Comparison of ENCODE assay signal across 10 cellular contexts in genomic region chr1:41045740-41046139, GRCh38. TPM values are rescaled to one million over a fixed set of nuclear protein-coding genes. Genes with fewer than 3 reads are reported as not detected.
DNase-seq lines count a peak whose midpoint lies in the region; ATAC-seq, FAIRE-seq and TF ChIP-seq lines count a peak whose summit lies in the region.
"Had no signal": no experiment of that assay in that cellular context is flagged by ENCODE, and none has a peak within 500 bp of the region (broad histone marks: within the 10 kb centered on the region; RNA-seq: fewer than 3 reads in every experiment).

No MANE protein-coding gene starts in this region.

- FAIRE-seq in keratinocyte (lab: Jason Lieb, UNC): peak; percentile 98
- FAIRE-seq in small intestine (lab: Jason Lieb, UNC): no peak
- FAIRE-seq: islet of Langerhans had no signal

- peaks cover 4% of the 10 kb centered on the region; the same call in 1 of the 2 replicates for H3K36me3 ChIP-seq in GM23248 (ENCODE audit: low read depth)
- H3K36me3 ChIP-seq in keratinocyte (ENCODE audit: control insufficient read depth in 2 of 2, extremely low read depth in 1 of 2, insufficient read depth in 2 of 2, low read length in 2 of 2): peaks cover 1 to 8% of the 10 kb centered on the region in 2 experiments
- peaks cover 2 to 4% of the 10 kb centered on the region in 2 donors for H3K36me3 ChIP-seq in small intestine (ENCODE audit: control insufficient read depth in 2 of 2, insufficient read depth in 2 of 2, low read length in 2 of 2)

- H3K4me2 ChIP-seq in GM23248 (ENCODE audit: unreplicated experiment) (no peak overlapping the region), keratinocyte (ENCODE audit: control insufficient read depth, extremely low read depth, insufficient read depth, low read depth, low read length) (peak overlapping the region; percentile 50)

- H3K4me3 ChIP-seq in GM23248 (no peak overlapping the region), keratinocyte (ENCODE audit: control insufficient read depth in 2 of 3, extremely low read depth in 1 of 3, insufficient read depth in 2 of 3, low read depth in 1 of 3, low read length in 3 of 3) (peak overlapping the region in 2 of 3 experiments; percentile 18 to 39), small intestine (ENCODE audit: low read depth in 1 of 2, low read length in 2 of 2) (no peak overlapping the region)

- H3K4me1 Mint-ChIP-seq in chondrocyte (ENCODE audit: low read depth): peaks cover 33% of the 10 kb centered on the region

- H3K4me1 ChIP-seq in GM23248 (ENCODE audit: insufficient read depth): no peaks in the 10 kb centered on the region
- peaks cover 33% of the 10 kb centered on the region for H3K4me1 ChIP-seq in keratinocyte (ENCODE audit: control insufficient read depth, extremely low read depth, insufficient read depth, low read length)
- peaks cover 0 to 13% of the 10 kb centered on the region in 2 donors for H3K4me1 ChIP-seq in small intestine (ENCODE audit: control insufficient read depth in 2 of 2, insufficient read depth in 1 of 2, low read depth in 1 of 2, low read length in 1 of 2)

- TF ChIP-seq CTCF in chondrocyte (IDR thresholded peaks at IDR 0.05): no peak
- no peak for TF ChIP-seq CTCF in keratinocyte (optimal IDR thresholded peaks at IDR 0.05 in 1 of 3, IDR thresholded peaks at IDR 0.05 in 1 of 3, conservative IDR thresholded peaks at IDR 0.05 in 1 of 3; ENCODE audit: extremely low read depth in 1 of 3, insufficient read depth in 2 of 3, low read length in 3 of 3)

- H3K4me3 Mint-ChIP-seq in chondrocyte (ENCODE audit: unreplicated experiment): no peak overlapping the region
- H3K4me3 Mint-ChIP-seq: activated CD4-positive, alpha-beta T cell treated with anti-CD3 and anti-CD28 coated beads, Interleukin-2, amount 10 ng/mL, durations not matched to agents 24 days and 14 days had no signal

- no peaks in the 10 kb centered on the region for H3K9me1 ChIP-seq in keratinocyte (ENCODE audit: control insufficient read depth, extremely low read depth, insufficient read depth, low read length)

- H3K27me3 Mint-ChIP-seq in chondrocyte (ENCODE audit: low read depth): no peaks in the 10 kb centered on the region
- H3K27me3 Mint-ChIP-seq: activated CD4-positive, alpha-beta T cell treated with anti-CD3 and anti-CD28 coated beads, Interleukin-2, amount 10 ng/mL, durations not matched to agents 24 days and 14 days had no signal

- no peak overlapping the region; the same call in 1 of the 2 replicates for H3K9ac ChIP-seq in GM23248
- H3K9ac ChIP-seq in keratinocyte (ENCODE audit: control insufficient read depth, extremely low read depth, insufficient read depth, low read length): peak overlapping the region; percentile 4

- dilution Hi-C loops in keratinocyte (cut with MboI; ENCODE audit: extremely low pct_ligation_motif_present, low sequenced_read_pairs): no loop called here

- peak overlapping the region; percentile 94 for H3K27ac Mint-ChIP-seq in chondrocyte (ENCODE audit: unreplicated experiment)
- H3K27ac Mint-ChIP-seq: activated CD4-positive, alpha-beta T cell treated with anti-CD3 and anti-CD28 coated beads, Interleukin-2, amount 10 ng/mL, durations not matched to agents 24 days and 14 days had no signal

- DNase-seq in GM23248: peak; percentile 62
- no peak for DNase-seq in chondrocyte (ENCODE audit: low spot score)
- DNase-seq in keratinocyte (ENCODE audit: low read depth, low spot score): peak; percentile 72
- DNase-seq in small intestine: peak; percentile 61
- no peak for DNase-seq in mesenteric fat pad (ENCODE audit: low spot score)
- DNase-seq: activated CD4-positive, alpha-beta T cell treated with anti-CD3 and anti-CD28 coated beads, Interleukin-2, amount 10 ng/mL, durations not matched to agents 24 days and 14 days had no signal

- H3K27me3 ChIP-seq in GM23248 (replicated peaks; ENCODE audit: insufficient read depth): no peaks in the 10 kb centered on the region
- H3K27me3 ChIP-seq in keratinocyte (ENCODE audit: control insufficient read depth, extremely low read depth, insufficient read depth, low read length): no peaks in the 10 kb centered on the region
- H3K27me3 ChIP-seq in small intestine (ENCODE audit: control insufficient read depth in 2 of 2, insufficient read depth in 2 of 2, low read length in 2 of 2): no peaks in the 10 kb centered on the region

- 0 out of 2 replicates have a peak overlapping the region, but pooled peaks have one; percentile 15 for H3K27ac ChIP-seq in GM23248
- H3K27ac ChIP-seq in keratinocyte (ENCODE audit: control insufficient read depth, insufficient read depth, low read length): peak overlapping the region; percentile 50
- peak overlapping the region in 1 of 2 donors; percentile 60 for H3K27ac ChIP-seq in small intestine (ENCODE audit: low read depth in 1 of 2, low read length in 1 of 2)

- H4K20me1 ChIP-seq in GM23248 (ENCODE audit: insufficient read depth) (no peaks in the 10 kb centered on the region), keratinocyte (ENCODE audit: control insufficient read depth, extremely low read depth, insufficient read depth, low read length) (no peaks in the 10 kb centered on the region)

- H3K9me3 Mint-ChIP-seq in chondrocyte (ENCODE audit: low read depth): no peaks in the 10 kb centered on the region
- H3K9me3 Mint-ChIP-seq: activated CD4-positive, alpha-beta T cell treated with anti-CD3 and anti-CD28 coated beads, Interleukin-2, amount 10 ng/mL, durations not matched to agents 24 days and 14 days had no signal

- no peaks in the 10 kb centered on the region for H3K9me3 ChIP-seq in GM23248 (ENCODE audit: low read depth)
- no peaks in the 10 kb centered on the region for H3K9me3 ChIP-seq in keratinocyte (ENCODE audit: control insufficient read depth, low read depth, low read length)
- no peaks in the 10 kb centered on the region for H3K9me3 ChIP-seq in small intestine (ENCODE audit: control insufficient read depth, low read depth)

- WGBS in GM23248 (ENCODE audit: low coverage in 1 of 2, low lambda C conversion rate in 2 of 2, missing lambda C conversion rate in 2 of 2), 2 experiments: 32 to 40% methylated on average over 5 of the region's 5 CpGs
- 21 to 48% (median 38%) methylated on average over 5 of the region's 5 CpGs for WGBS in small intestine, 3 donors

- in situ Hi-C loops in GM23248 (cut with MboI): no loop called here

- H3K79me2 ChIP-seq in GM23248 (ENCODE audit: insufficient read depth): no peaks in the 10 kb centered on the region
- no peaks in the 10 kb centered on the region for H3K79me2 ChIP-seq in keratinocyte (ENCODE audit: control insufficient read depth, insufficient read depth, low read length)

- H3F3A ChIP-seq in GM23248 (ENCODE audit: insufficient read depth): no peaks in the 10 kb centered on the region

- ATAC-seq in HG03280 (IDR thresholded peaks at IDR 0.05; ENCODE audit: unreplicated experiment) (no peak), HG02588 (IDR thresholded peaks at IDR 0.05; ENCODE audit: unreplicated experiment) (no peak), GM18498 (IDR thresholded peaks at IDR 0.05; ENCODE audit: unreplicated experiment) (no peak)

- H3K36me3 Mint-ChIP-seq in chondrocyte (ENCODE audit: low read depth): peaks cover 16% of the 10 kb centered on the region

- no peaks in the 10 kb centered on the region for H3K9me2 ChIP-seq in GM23248 (ENCODE audit: insufficient read depth)

- H2AFZ ChIP-seq in GM23248 (no peak overlapping the region), keratinocyte (ENCODE audit: control insufficient read depth, low read length) (no peak overlapping the region)

RNA-seq across cellular contexts. Expression of gene SLFNL1, which starts 24.2 kb away (rescaled TPM):
- 0.11 TPM in 1 of 2 replicates, not detected in the other for total RNA-seq in GM23248 (2014; rRNA removed; shearing (Covaris generic))
- 0.21 TPM in 1 of 2 replicates, not detected in the other for polyA plus RNA-seq in GM23248 (2016; fragmentation: Nextera tagmentation; extraction: Ambion mirVana)
- total RNA-seq in chondrocyte: 0.25 to 0.48 TPM in 2 of 3 replicates, not detected in the other
- polyA plus RNA-seq in keratinocyte: 0.04 TPM in 1 of 3 replicates, not detected in the others
- not detected for polyA plus RNA-seq in keratinocyte (2011; ENCODE audit: low read depth)
- polyA plus RNA-seq in keratinocyte (2011; cell fraction: cytosol; rRNA removed): not detected in 2 replicates
- polyA plus RNA-seq in keratinocyte (2011; cell fraction: nucleus; rRNA removed): 0.04 and 0.12 TPM in 2 replicates
- polyA plus RNA-seq in keratinocyte (2012; ENCODE audit: low replicate concordance): 0.40 and 0.54 TPM in 2 replicates
- 0.07 to 0.16 TPM in 2 of 3 replicates, not detected in the other for polyA minus RNA-seq in keratinocyte
- polyA minus RNA-seq in keratinocyte (2011; cell fraction: cytosol; rRNA and poly(A)+ RNA removed): not detected
- polyA minus RNA-seq in keratinocyte (2011; cell fraction: nucleus; rRNA and poly(A)+ RNA removed): 0.31 and 0.32 TPM in 2 replicates
- polyA plus RNA-seq in small intestine: 1 to 10 TPM in 1 of 3 donors, under 1 TPM in 1, not detected in 1; 0.31 to 1.6 TPM
- total RNA-seq in mesenteric fat pad: 0.22 TPM

Comparison
In these comparisons a context has a peak if more than half of its experiments do, and no peak if none do; other contexts are left out.
1. DNase-seq: peak in GM23248 (single experiment), keratinocyte (single experiment) and small intestine (single experiment); none in chondrocyte (single experiment) and mesenteric fat pad (single experiment).
2. H3K4me3 ChIP-seq: peak in keratinocyte (2 of 3); none in GM23248 (single experiment) and small intestine (0 of 2).